22 cellular contexts compared by ENCODE assay signal in the genomic region with DNA sequence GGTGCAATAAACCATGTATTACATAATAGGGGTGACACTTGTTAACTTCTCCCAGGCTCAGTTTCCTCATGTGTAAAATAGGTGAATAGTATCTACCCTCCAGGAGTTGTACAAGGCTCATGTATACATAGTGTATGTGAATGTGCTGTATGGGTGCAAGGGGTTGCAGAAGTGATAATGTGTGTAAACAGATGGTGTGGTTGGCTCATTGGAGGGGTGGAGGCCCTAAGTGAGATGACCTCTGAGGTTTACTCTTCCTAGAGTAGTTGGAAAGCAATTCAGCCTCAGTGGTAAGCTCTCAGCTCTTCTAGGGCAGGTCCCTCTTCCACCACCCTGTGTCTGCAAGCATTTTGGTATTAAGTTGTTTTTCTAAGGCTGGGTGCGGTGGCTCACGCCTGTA.
"Had no signal": no experiment of that assay in that cellular context is flagged by ENCODE, and none has a peak within 500 bp of the region (broad histone marks: within the 10 kb centered on the region; RNA-seq: fewer than 3 reads in every experiment).

No MANE protein-coding gene starts in this region.

- H2AFZ ChIP-seq: hepatocyte, neural progenitor cell had no signal

- H3K36me3 ChIP-seq: esophagus muscularis mucosa, neural progenitor cell, vagina had no signal

- H3K27ac ChIP-seq: esophagus muscularis mucosa, hepatocyte, neural progenitor cell, testis, vagina, VCaP had no signal

- H3K27ac Mint-ChIP-seq: brain, neural progenitor cell, type B pancreatic cell had no signal

- H3K27me3 ChIP-seq: hepatocyte, neural progenitor cell, testis, vagina had no signal

- H3K27me3 Mint-ChIP-seq: naive B cell, type B pancreatic cell had no signal

- H3K4me3 Mint-ChIP-seq: brain, neural progenitor cell, type B pancreatic cell had no signal

- DNase-seq: activated CD8-positive, alpha-beta memory T cell treated with anti-CD3 and anti-CD28 coated beads for 24 hours; activated effector memory CD4-positive, alpha-beta T cell treated with anti-CD3 and anti-CD28 coated beads, Interleukin-2, amount 50 U/mL, for 16 hours; activated T-cell treated with anti-CD3 and anti-CD28 coated beads, Interleukin-2, amount 50 U/mL, for 48 hours; aorta; effector memory CD4-positive, alpha-beta T cell; glutamatergic neuron; mesenchymal stem cell; naive B cell; retina; stimulated activated CD4-positive, alpha-beta T cell treated with anti-CD3 and anti-CD28 coated beads, Interleukin-2, amount 100 ng/mL, for 48 hours; stimulated activated CD8-positive, alpha-beta memory T cell treated with anti-CD3 and anti-CD28 coated beads, Interleukin-4, amount 100 ng/mL, for 48 hours; stimulated activated naive CD4-positive, alpha-beta T cell; testis had no signal

- ATAC-seq: activated CD4-positive, CD25-positive, alpha-beta regulatory T cell treated with anti-CD3 and anti-CD28 coated beads, Interleukin-2, amount 50 U/mL, for 24 hours; activated naive CD4-positive, alpha-beta T cell treated with anti-CD3 and anti-CD28 coated beads, Interleukin-2, amount 50 U/mL, for 72 hours had no signal

- H3K9me3 ChIP-seq: esophagus muscularis mucosa, testis, vagina had no signal

- H3K4me3 ChIP-seq: esophagus muscularis mucosa, hepatocyte, neural progenitor cell, testis, vagina had no signal

- H3K4me2 ChIP-seq: hepatocyte, neural progenitor cell had no signal

- H3K9ac ChIP-seq: neural progenitor cell had no signal

- H3K9me3 Mint-ChIP-seq: naive B cell, neural progenitor cell, type B pancreatic cell had no signal

- H3K4me1 ChIP-seq: testis had no signal

- H3K36me3 Mint-ChIP-seq: type B pancreatic cell had no signal
